Comparison of ENCODE assay signal across 15 cellular contexts in the genomic region with DNA sequence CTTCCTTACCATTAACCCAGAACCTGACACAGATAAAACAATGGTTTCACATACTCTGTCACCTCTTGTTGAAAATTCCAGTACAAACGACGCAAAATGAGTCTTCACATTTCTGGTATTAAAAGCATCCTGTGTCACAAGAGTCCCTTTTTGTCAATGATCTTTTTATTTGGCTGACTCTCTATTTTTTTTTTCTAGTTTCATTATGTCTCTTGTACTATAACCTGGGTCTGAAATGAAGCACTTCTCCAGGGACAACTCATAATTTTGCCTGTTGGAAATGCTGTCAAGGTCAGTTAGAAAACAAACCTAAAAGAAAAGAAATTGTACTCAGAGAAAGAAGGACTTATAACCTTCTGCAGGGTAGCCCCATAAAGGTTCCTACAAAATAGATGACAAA.
DNase-seq lines count a peak whose midpoint lies in the region; ATAC-seq lines count a peak whose summit lies in the region.
"Had no signal": no experiment of that assay in that cellular context is flagged by ENCODE, and none has a peak within 500 bp of the region (broad histone marks: within the 10 kb centered on the region; RNA-seq: fewer than 3 reads in every experiment).

No MANE protein-coding gene starts in this region.

- no peak overlapping the region for H3K4me3 Mint-ChIP-seq in activated CD4-positive, alpha-beta T cell treated with anti-CD3 and anti-CD28 coated beads for 36 hours
- no peak overlapping the region for H3K4me3 Mint-ChIP-seq in activated CD4-positive, alpha-beta T cell treated with anti-CD3 and anti-CD28 coated beads, Interleukin-2, amount 10 ng/mL, durations not matched to agents 7 days and 5 days
- H3K4me3 Mint-ChIP-seq in activated naive CD4-positive, alpha-beta T cell treated with anti-CD3 and anti-CD28 coated beads, Interleukin-2, amount 50 U/mL, for 24 hours, result no peak overlapping the region
- H3K4me3 Mint-ChIP-seq in T-helper 17 cell, result no peak overlapping the region
- peak overlapping the region; percentile 21 for H3K4me3 Mint-ChIP-seq in stimulated activated effector memory CD8-positive, alpha-beta T cell treated with anti-CD3 and anti-CD28 coated beads, Interleukin-12 subunit alpha, Interleukin-12 subunit beta, amount 100 ng/mL, for 72 hours
- H3K4me3 Mint-ChIP-seq: CD4-positive, alpha-beta T cell; GM23338 had no signal

- intact Hi-C loops in activated CD4-positive, alpha-beta T cell treated with anti-CD3 and anti-CD28 coated beads for 36 hours (cut with DNase I, micrococcal nuclease), result no loop called here

- H3K27ac Mint-ChIP-seq in activated CD4-positive, alpha-beta T cell treated with anti-CD3 and anti-CD28 coated beads for 36 hours, result no peak overlapping the region
- no peak overlapping the region for H3K27ac Mint-ChIP-seq in activated CD4-positive, alpha-beta T cell treated with anti-CD3 and anti-CD28 coated beads, Interleukin-2, amount 10 ng/mL, durations not matched to agents 7 days and 5 days
- peak overlapping the region; percentile 15 for H3K27ac Mint-ChIP-seq in activated naive CD4-positive, alpha-beta T cell treated with anti-CD3 and anti-CD28 coated beads, Interleukin-2, amount 50 U/mL, for 24 hours
- peak overlapping the region; percentile 32 for H3K27ac Mint-ChIP-seq in T-helper 17 cell
- H3K27ac Mint-ChIP-seq in stimulated activated effector memory CD8-positive, alpha-beta T cell treated with anti-CD3 and anti-CD28 coated beads, Interleukin-12 subunit alpha, Interleukin-12 subunit beta, amount 100 ng/mL, for 72 hours, result peak overlapping the region; percentile 52
- H3K27ac Mint-ChIP-seq: CD4-positive, alpha-beta T cell; GM23338 had no signal

- POLR2A ChIA-PET in activated CD4-positive, alpha-beta T cell treated with anti-CD3 and anti-CD28 coated beads for 36 hours (lab: Charles Lee), result no interaction called here
- POLR2A ChIA-PET in activated CD4-positive, alpha-beta T cell treated with anti-CD3 and anti-CD28 coated beads, Interleukin-2, amount 10 ng/mL, durations not matched to agents 7 days and 5 days (lab: Charles Lee), result no interaction called here

- DNase-seq in activated CD4-positive, alpha-beta T cell treated with anti-CD3 and anti-CD28 coated beads for 36 hours, result no peak
- no peak for DNase-seq in activated CD4-positive, alpha-beta T cell treated with anti-CD3 and anti-CD28 coated beads, Interleukin-2, amount 10 ng/mL, durations not matched to agents 7 days and 5 days
- DNase-seq in activated naive CD4-positive, alpha-beta T cell (lab: John Stamatoyannopoulos, UW), result no peak
- no peak for DNase-seq in T-helper 17 cell
- no peak for DNase-seq in stimulated activated effector memory CD8-positive, alpha-beta T cell treated with anti-CD3 and anti-CD28 coated beads, Interleukin-12 subunit alpha, Interleukin-12 subunit beta, amount 100 ng/mL, for 72 hours (ENCODE audit: low spot score in 2 of 2)
- DNase-seq in SHP77 treated with DMSO at 0.1 percent for 48 hours (lab: John Stamatoyannopoulos, UW), result no peak
- DNase-seq: AML-193; CD4-positive, alpha-beta T cell; DMS153; DMS79; GDM1; HCEC 1CT had no signal

- peak; percentile 69 for ATAC-seq in activated CD4-positive, alpha-beta T cell treated with anti-CD3 and anti-CD28 coated beads for 36 hours
- no peak for ATAC-seq in T-helper 17 cell
- ATAC-seq in stimulated activated effector memory CD8-positive, alpha-beta T cell treated with anti-CD3 and anti-CD28 coated beads, Interleukin-12 subunit alpha, Interleukin-12 subunit beta, amount 100 ng/mL, for 72 hours, result peak; percentile 76
- ATAC-seq: A549, GM23338 had no signal

- H3K27me3 Mint-ChIP-seq in activated CD4-positive, alpha-beta T cell treated with anti-CD3 and anti-CD28 coated beads for 36 hours, result no peaks in the 10 kb centered on the region
- H3K27me3 Mint-ChIP-seq in activated CD4-positive, alpha-beta T cell treated with anti-CD3 and anti-CD28 coated beads, Interleukin-2, amount 10 ng/mL, durations not matched to agents 7 days and 5 days, result no peaks in the 10 kb centered on the region
- H3K27me3 Mint-ChIP-seq in activated naive CD4-positive, alpha-beta T cell treated with anti-CD3 and anti-CD28 coated beads, Interleukin-2, amount 50 U/mL, for 24 hours, result no peaks in the 10 kb centered on the region
- no peaks in the 10 kb centered on the region for H3K27me3 Mint-ChIP-seq in T-helper 17 cell
- H3K27me3 Mint-ChIP-seq: CD4-positive, alpha-beta T cell had no signal

- CTCF ChIA-PET in activated CD4-positive, alpha-beta T cell treated with anti-CD3 and anti-CD28 coated beads for 36 hours (lab: Charles Lee), result no interaction called here
- CTCF ChIA-PET in activated CD4-positive, alpha-beta T cell treated with anti-CD3 and anti-CD28 coated beads, Interleukin-2, amount 10 ng/mL, durations not matched to agents 7 days and 5 days (lab: Charles Lee), result no interaction called here

- peaks cover 1% of the 10 kb centered on the region for H3K9me3 Mint-ChIP-seq in activated CD4-positive, alpha-beta T cell treated with anti-CD3 and anti-CD28 coated beads for 36 hours (ENCODE audit: low read depth)
- peaks cover 2% of the 10 kb centered on the region for H3K9me3 Mint-ChIP-seq in activated CD4-positive, alpha-beta T cell treated with anti-CD3 and anti-CD28 coated beads, Interleukin-2, amount 10 ng/mL, durations not matched to agents 7 days and 5 days
- peaks cover 4% of the 10 kb centered on the region for H3K9me3 Mint-ChIP-seq in activated naive CD4-positive, alpha-beta T cell treated with anti-CD3 and anti-CD28 coated beads, Interleukin-2, amount 50 U/mL, for 24 hours
- H3K9me3 Mint-ChIP-seq in stimulated activated effector memory CD8-positive, alpha-beta T cell treated with anti-CD3 and anti-CD28 coated beads, Interleukin-12 subunit alpha, Interleukin-12 subunit beta, amount 100 ng/mL, for 72 hours, result no peaks in the 10 kb centered on the region
- H3K9me3 Mint-ChIP-seq: CD4-positive, alpha-beta T cell; GM23338 had no signal

- no peaks in the 10 kb centered on the region for H3K9me3 ChIP-seq in T-helper 17 cell (ENCODE audit: control insufficient read depth, low read length, poor library complexity, severe bottlenecking)
- H3K9me3 ChIP-seq: A549 had no signal

- peaks cover 25% of the 10 kb centered on the region for H3K4me1 Mint-ChIP-seq in activated CD4-positive, alpha-beta T cell treated with anti-CD3 and anti-CD28 coated beads for 36 hours
- peaks cover 6% of the 10 kb centered on the region for H3K4me1 Mint-ChIP-seq in activated CD4-positive, alpha-beta T cell treated with anti-CD3 and anti-CD28 coated beads, Interleukin-2, amount 10 ng/mL, durations not matched to agents 7 days and 5 days
- peaks cover 72% of the 10 kb centered on the region for H3K4me1 Mint-ChIP-seq in activated naive CD4-positive, alpha-beta T cell treated with anti-CD3 and anti-CD28 coated beads, Interleukin-2, amount 50 U/mL, for 24 hours
- H3K4me1 Mint-ChIP-seq in T-helper 17 cell, result peaks cover 25% of the 10 kb centered on the region
- peaks cover 33% of the 10 kb centered on the region for H3K4me1 Mint-ChIP-seq in stimulated activated effector memory CD8-positive, alpha-beta T cell treated with anti-CD3 and anti-CD28 coated beads, Interleukin-12 subunit alpha, Interleukin-12 subunit beta, amount 100 ng/mL, for 72 hours

- H3K36me3 Mint-ChIP-seq in activated CD4-positive, alpha-beta T cell treated with anti-CD3 and anti-CD28 coated beads for 36 hours (ENCODE audit: low read depth), result no peaks in the 10 kb centered on the region
- H3K36me3 Mint-ChIP-seq in activated CD4-positive, alpha-beta T cell treated with anti-CD3 and anti-CD28 coated beads, Interleukin-2, amount 10 ng/mL, durations not matched to agents 7 days and 5 days (ENCODE audit: low read depth), result no peaks in the 10 kb centered on the region
- peaks cover 4% of the 10 kb centered on the region for H3K36me3 Mint-ChIP-seq in activated naive CD4-positive, alpha-beta T cell treated with anti-CD3 and anti-CD28 coated beads, Interleukin-2, amount 50 U/mL, for 24 hours
- H3K36me3 Mint-ChIP-seq in T-helper 17 cell (ENCODE audit: low read depth), result no peaks in the 10 kb centered on the region
- H3K36me3 Mint-ChIP-seq in stimulated activated effector memory CD8-positive, alpha-beta T cell treated with anti-CD3 and anti-CD28 coated beads, Interleukin-12 subunit alpha, Interleukin-12 subunit beta, amount 100 ng/mL, for 72 hours, result no peaks in the 10 kb centered on the region

Comparison
In these comparisons a context has a peak if more than half of its experiments do, and no peak if none do; other contexts are left out.
1. H3K27ac Mint-ChIP-seq: peak in activated naive CD4-positive, alpha-beta T cell treated with anti-CD3 and anti-CD28 coated beads, Interleukin-2, amount 50 U/mL, for 24 hours (single experiment), T-helper 17 cell (single experiment) and stimulated activated effector memory CD8-positive, alpha-beta T cell treated with anti-CD3 and anti-CD28 coated beads, Interleukin-12 subunit alpha, Interleukin-12 subunit beta, amount 100 ng/mL, for 72 hours (single experiment); none in activated CD4-positive, alpha-beta T cell treated with anti-CD3 and anti-CD28 coated beads for 36 hours (single experiment) and activated CD4-positive, alpha-beta T cell treated with anti-CD3 and anti-CD28 coated beads, Interleukin-2, amount 10 ng/mL, durations not matched to agents 7 days and 5 days (single experiment).